In genomic region chr7:138395763-138396162, GRCh38 we compare ENCODE assay signal across 19 cellular contexts.
DNase-seq lines count a peak whose midpoint lies in the region; ATAC-seq and TF ChIP-seq lines count a peak whose summit lies in the region.
"Had no signal": no experiment of that assay in that cellular context is flagged by ENCODE, and none has a peak within 500 bp of the region (broad histone marks: within the 10 kb centered on the region; RNA-seq: fewer than 3 reads in every experiment).

No MANE protein-coding gene starts in this region.

- H3K4me3 Mint-ChIP-seq in WTC11: no peak overlapping the region
- H3K4me3 Mint-ChIP-seq in neural progenitor cell: no peak overlapping the region
- no peak overlapping the region for H3K4me3 Mint-ChIP-seq in nephron progenitor cell
- H3K4me3 Mint-ChIP-seq: CD4-positive, CD25-positive, alpha-beta regulatory T cell; CD8-positive, alpha-beta memory T cell; HFFc6 had no signal

- DNase-seq in WTC11 (ENCODE audit: low spot score) (no peak), hepatocyte (ENCODE audit: low spot score) (no peak), neural progenitor cell (ENCODE audit: low spot score) (no peak), nephron progenitor cell (no peak), UCSD-AML1 (lab: John Stamatoyannopoulos, UW; ENCODE audit: unreplicated experiment) (no peak)
- DNase-seq: ACHN; BE2C; C1 segment of cervical spinal cord; CD4-positive, CD25-positive, alpha-beta regulatory T cell; CD8-positive, alpha-beta memory T cell; COR-L47; GF-D8; GOT3; HFFc6; IMR-90; KBM-7 had no signal

- H3K79me2 ChIP-seq in hepatocyte: no peaks in the 10 kb centered on the region
- H3K79me2 ChIP-seq in neural progenitor cell (ENCODE audit: low read depth): no peaks in the 10 kb centered on the region

- no peaks in the 10 kb centered on the region for H4K20me1 ChIP-seq in hepatocyte (ENCODE audit: insufficient read depth, poor library complexity, severe bottlenecking)
- H4K20me1 ChIP-seq in neural progenitor cell (ENCODE audit: low read depth): no peaks in the 10 kb centered on the region

- peak overlapping the region; percentile 53 for H3K27ac ChIP-seq in HUES48 (ENCODE audit: low read depth, low read length)
- H3K27ac ChIP-seq in hepatocyte: peak overlapping the region; percentile 42
- no peak overlapping the region for H3K27ac ChIP-seq in neural progenitor cell

- CTCF ChIA-PET in WTC11 (lab: Charles Lee): no interaction called here

- H3K27ac Mint-ChIP-seq in WTC11 (no peak overlapping the region), neural progenitor cell (peak overlapping the region; percentile 91), nephron progenitor cell (no peak overlapping the region)
- H3K27ac Mint-ChIP-seq: CD8-positive, alpha-beta memory T cell; HFFc6 had no signal

- TF ChIP-seq CTCF in WTC11 (IDR thresholded peaks at IDR 0.05): no peak
- no peak for TF ChIP-seq CTCF in hepatocyte (IDR thresholded peaks at IDR 0.05; ENCODE audit: poor library complexity)
- TF ChIP-seq CTCF in neural progenitor cell (IDR thresholded peaks at IDR 0.05): no peak
- TF ChIP-seq CTCF in nephron progenitor cell (IDR thresholded peaks at IDR 0.05): no peak

- H3K4me2 ChIP-seq in hepatocyte (peak overlapping the region; percentile 39), neural progenitor cell (peak overlapping the region; percentile 32)

- H3K27me3 ChIP-seq in HUES48 (ENCODE audit: control insufficient read depth, insufficient read depth, low read length) (no peaks in the 10 kb centered on the region), hepatocyte (no peaks in the 10 kb centered on the region), neural progenitor cell (no peaks in the 10 kb centered on the region)
- H3K27me3 ChIP-seq: BE2C had no signal

- H3K4me1 Mint-ChIP-seq in WTC11 (peaks cover 15% of the 10 kb centered on the region), neural progenitor cell (peaks cover 26% of the 10 kb centered on the region), nephron progenitor cell (peaks cover 7% of the 10 kb centered on the region)
- H3K4me1 Mint-ChIP-seq: CD8-positive, alpha-beta memory T cell had no signal

- no peaks in the 10 kb centered on the region for H3K36me3 Mint-ChIP-seq in WTC11
- peaks cover 3% of the 10 kb centered on the region for H3K36me3 Mint-ChIP-seq in neural progenitor cell
- no peaks in the 10 kb centered on the region for H3K36me3 Mint-ChIP-seq in nephron progenitor cell (ENCODE audit: low read depth)
- H3K36me3 Mint-ChIP-seq: CD4-positive, CD25-positive, alpha-beta regulatory T cell; CD8-positive, alpha-beta memory T cell had no signal

- H3K4me1 ChIP-seq in HUES48 (ENCODE audit: control insufficient read depth, insufficient read depth, low read length) (no peaks in the 10 kb centered on the region; the same call in 1 of the 2 replicates), hepatocyte (ENCODE audit: insufficient read depth) (peaks cover 5% of the 10 kb centered on the region), neural progenitor cell (peaks cover 15% of the 10 kb centered on the region)
- H3K4me1 ChIP-seq: BE2C had no signal

- no peak overlapping the region for H3K4me3 ChIP-seq in HUES48 (ENCODE audit: low read depth, low read length)
- no peak overlapping the region for H3K4me3 ChIP-seq in hepatocyte
- no peak overlapping the region for H3K4me3 ChIP-seq in neural progenitor cell

- no peaks in the 10 kb centered on the region for H3K36me3 ChIP-seq in HUES48 (ENCODE audit: control insufficient read depth, insufficient read depth, low read length)
- H3K36me3 ChIP-seq in hepatocyte (replicated peaks; ENCODE audit: insufficient read depth, low read depth): no peaks in the 10 kb centered on the region
- H3K36me3 ChIP-seq in neural progenitor cell: no peaks in the 10 kb centered on the region
- H3K36me3 ChIP-seq: BE2C had no signal

- H3K9me3 ChIP-seq in HUES48 (ENCODE audit: control insufficient read depth, insufficient read depth, low read length) (no peaks in the 10 kb centered on the region), hepatocyte (ENCODE audit: low read depth) (no peaks in the 10 kb centered on the region), neural progenitor cell (ENCODE audit: low read depth) (no peaks in the 10 kb centered on the region)
- H3K9me3 ChIP-seq: BE2C had no signal

- POLR2A ChIA-PET in WTC11 (lab: Charles Lee): no interaction called here

- ATAC-seq in WTC11: no peak
- no peak for ATAC-seq in HG02763 (IDR thresholded peaks at IDR 0.05; ENCODE audit: unreplicated experiment)
- no peak for ATAC-seq in HG02973 (IDR thresholded peaks at IDR 0.05; ENCODE audit: unreplicated experiment)

- no peak overlapping the region for H3K9ac ChIP-seq in HUES48 (ENCODE audit: low read depth, low read length)
- no peak overlapping the region for H3K9ac ChIP-seq in neural progenitor cell

- peaks cover 11% of the 10 kb centered on the region for H3F3A ChIP-seq in neural progenitor cell (ENCODE audit: low read depth)

- H2AFZ ChIP-seq in hepatocyte: no peak overlapping the region
- H2AFZ ChIP-seq in neural progenitor cell (replicated peaks): no peak overlapping the region

- H3K9me3 Mint-ChIP-seq in WTC11 (peaks cover 8% of the 10 kb centered on the region), neural progenitor cell (peaks cover 13% of the 10 kb centered on the region), nephron progenitor cell (no peaks in the 10 kb centered on the region)
- H3K9me3 Mint-ChIP-seq: CD8-positive, alpha-beta memory T cell had no signal

- no peaks in the 10 kb centered on the region for H3K9me2 ChIP-seq in hepatocyte (replicated peaks; ENCODE audit: insufficient read depth)

- H3K27me3 Mint-ChIP-seq in WTC11 (ENCODE audit: low read depth) (no peaks in the 10 kb centered on the region), neural progenitor cell (ENCODE audit: insufficient read depth, low read depth) (peaks cover 10% of the 10 kb centered on the region), nephron progenitor cell (ENCODE audit: low read depth, poor library complexity) (no peaks in the 10 kb centered on the region)

- 87% methylated on average over 3 of the region's 3 CpGs for WGBS in hepatocyte (ENCODE audit: low lambda C conversion rate, missing lambda C conversion rate)

TF ChIP-seq in WTC11, 78 proteins besides CTCF, POLR2A, EP300 and RAD21:
- TF ChIP-seq ZNF532 (CRISPR knock-in tag; IDR thresholded peaks at IDR 0.05; ENCODE audit: borderline replicate concordance) (no peak), ZNF121 (CRISPR knock-in tag; IDR thresholded peaks at IDR 0.05) (peak; percentile 84), STAT6 (CRISPR knock-in tag; conservative IDR thresholded peaks at IDR 0.05; ENCODE audit: low read depth) (no peak), NR1H2 (CRISPR knock-in tag; IDR thresholded peaks at IDR 0.05) (no peak)
